4 cellular contexts compared by ENCODE assay signal in the genomic region with DNA sequence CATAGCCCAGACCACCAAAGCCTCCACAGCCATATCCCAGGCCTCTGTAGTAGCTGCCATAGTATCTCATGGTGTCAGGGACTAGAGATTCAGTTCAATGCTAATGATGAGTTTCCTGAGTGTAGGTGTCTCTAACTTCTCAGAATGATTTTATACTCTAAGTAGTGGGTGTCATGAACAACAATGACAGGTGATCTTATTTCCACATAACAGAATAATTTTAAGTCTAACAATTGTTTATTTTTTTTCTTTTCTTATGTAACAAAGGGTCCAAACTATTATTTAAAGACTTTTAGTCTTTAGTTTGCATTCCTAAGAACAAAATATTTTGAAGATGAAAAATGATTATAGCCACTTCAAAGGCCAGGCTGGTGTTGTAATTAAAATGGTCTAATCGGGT.
"Had no signal": no experiment of that assay in that cellular context is flagged by ENCODE, and none has a peak within 500 bp of the region (broad histone marks: within the 10 kb centered on the region; RNA-seq: fewer than 3 reads in every experiment).

KRTAP19-6 (minus strand) TSS at position 101 of the 400 bp plus-strand sequence; CDS start at position 70, 31 bp downstream.

- FAIRE-seq: H1, H54 had no signal

- ATAC-seq: GM23338, HCT116 had no signal
